In genomic region chr2:218698885-218699284, GRCh38 we compare ENCODE assay signal across 27 cellular contexts.
"Had no signal": no experiment of that assay in that cellular context is flagged by ENCODE, and none has a peak within 500 bp of the region (broad histone marks: within the 10 kb centered on the region; RNA-seq: fewer than 3 reads in every experiment).

No MANE protein-coding gene starts in this region.

- H3K27ac Mint-ChIP-seq: activated B cell treated with CpG ODN at 0.5 μM for 24 hours; activated CD4-positive, alpha-beta memory T cell treated with anti-CD3 and anti-CD28 coated beads for 36 hours; activated CD4-positive, alpha-beta T cell treated with anti-CD3 and anti-CD28 coated beads, Interleukin-2, amount 10 ng/mL, durations not matched to agents 24 days and 14 days; activated naive CD8-positive, alpha-beta T cell treated with anti-CD3 and anti-CD28 coated beads, Interleukin-2, amount 50 U/mL, for 24 hours had no signal

- H3K4me3 ChIP-seq: Peyer's patch, SJSA1 had no signal

- H3K9me3 ChIP-seq: Peyer's patch, SJSA1 had no signal

- H3K4me1 ChIP-seq: Peyer's patch, SJSA1 had no signal

- H3K27me3 ChIP-seq: Peyer's patch, SJSA1 had no signal

- DNase-seq: activated B cell treated with CpG ODN at 0.5 μM for 24 hours; activated CD4-positive, alpha-beta memory T cell treated with anti-CD3 and anti-CD28 coated beads for 36 hours; activated CD4-positive, alpha-beta T cell treated with anti-CD3 and anti-CD28 coated beads for 1 hour; activated CD4-positive, alpha-beta T cell treated with anti-CD3 and anti-CD28 coated beads, Interleukin-2, amount 10 ng/mL, durations not matched to agents 24 days and 14 days; activated CD8-positive, alpha-beta memory T cell treated with anti-CD3 and anti-CD28 coated beads for 24 hours; activated effector memory CD4-positive, alpha-beta T cell treated with anti-CD3 and anti-CD28 coated beads, Interleukin-2, amount 50 U/mL, for 16 hours; activated naive CD4-positive, alpha-beta T cell treated with Interleukin-2 at 50 U/mL for 16 hours; activated naive CD8-positive, alpha-beta T cell treated with anti-CD3 and anti-CD28 coated beads, Interleukin-2, amount 50 U/mL, for 24 hours; activated T-cell treated with anti-CD3 and anti-CD28 coated beads, Interleukin-2, amount 50 U/mL, for 4 hours; MM.1S; NCI-H1105; NCI-H1436; NCI-H1694 treated with DMSO at 0.1 percent for 48 hours; NCI-H2029 treated with DMSO at 0.1 percent for 48 hours; NCI-H345; NCI-H510A; NCI-H526 treated with DMSO at 0.1 percent for 48 hours; NCI-H82; NK-92 treated with Interleukin-12 subunit alpha and Interleukin-12 subunit beta, amount 100 ng/mL, for 24 hours; Peyer's patch; SHP77; T-helper 2 cell; T1000 had no signal

- ATAC-seq: activated naive CD4-positive, alpha-beta T cell treated with anti-CD3 and anti-CD28 coated beads, Interleukin-2, amount 50 U/mL, for 72 hours; activated naive CD8-positive, alpha-beta T cell treated with anti-CD3 and anti-CD28 coated beads, Interleukin-2, amount 50 U/mL, for 24 hours; activated T-cell treated with anti-CD3 and anti-CD28 coated beads, Interleukin-2, amount 50 U/mL, for 4 hours had no signal

- H3K9me3 Mint-ChIP-seq: activated B cell treated with CpG ODN at 0.5 μM for 24 hours; activated CD4-positive, alpha-beta memory T cell treated with anti-CD3 and anti-CD28 coated beads for 36 hours; activated CD4-positive, alpha-beta T cell treated with anti-CD3 and anti-CD28 coated beads, Interleukin-2, amount 10 ng/mL, durations not matched to agents 24 days and 14 days; activated naive CD4-positive, alpha-beta T cell treated with anti-CD3 and anti-CD28 coated beads, Interleukin-2, amount 50 U/mL, for 72 hours; activated naive CD8-positive, alpha-beta T cell treated with anti-CD3 and anti-CD28 coated beads, Interleukin-2, amount 50 U/mL, for 24 hours; activated T-cell treated with anti-CD3 and anti-CD28 coated beads, Interleukin-2, amount 50 U/mL, for 4 hours; brain; central memory CD8-positive, alpha-beta T cell had no signal

- H3K36me3 Mint-ChIP-seq: activated naive CD4-positive, alpha-beta T cell treated with anti-CD3 and anti-CD28 coated beads, Interleukin-2, amount 50 U/mL, for 72 hours had no signal

- H3K27ac ChIP-seq: Peyer's patch, SJSA1 had no signal

- H3K4me1 Mint-ChIP-seq: activated B cell treated with CpG ODN at 0.5 μM for 24 hours; activated CD4-positive, alpha-beta T cell treated with anti-CD3 and anti-CD28 coated beads, Interleukin-2, amount 10 ng/mL, durations not matched to agents 24 days and 14 days; activated naive CD8-positive, alpha-beta T cell treated with anti-CD3 and anti-CD28 coated beads, Interleukin-2, amount 50 U/mL, for 24 hours; brain; central memory CD8-positive, alpha-beta T cell had no signal

- H3K4me3 Mint-ChIP-seq: activated B cell treated with CpG ODN at 0.5 μM for 24 hours; activated CD4-positive, alpha-beta memory T cell treated with anti-CD3 and anti-CD28 coated beads for 36 hours; activated CD4-positive, alpha-beta T cell treated with anti-CD3 and anti-CD28 coated beads, Interleukin-2, amount 10 ng/mL, durations not matched to agents 24 days and 14 days; activated naive CD8-positive, alpha-beta T cell treated with anti-CD3 and anti-CD28 coated beads, Interleukin-2, amount 50 U/mL, for 24 hours; activated T-cell treated with anti-CD3 and anti-CD28 coated beads, Interleukin-2, amount 50 U/mL, for 4 hours; brain; central memory CD8-positive, alpha-beta T cell had no signal
